ENCODE assay signal across 8 cellular contexts in the genomic region with DNA sequence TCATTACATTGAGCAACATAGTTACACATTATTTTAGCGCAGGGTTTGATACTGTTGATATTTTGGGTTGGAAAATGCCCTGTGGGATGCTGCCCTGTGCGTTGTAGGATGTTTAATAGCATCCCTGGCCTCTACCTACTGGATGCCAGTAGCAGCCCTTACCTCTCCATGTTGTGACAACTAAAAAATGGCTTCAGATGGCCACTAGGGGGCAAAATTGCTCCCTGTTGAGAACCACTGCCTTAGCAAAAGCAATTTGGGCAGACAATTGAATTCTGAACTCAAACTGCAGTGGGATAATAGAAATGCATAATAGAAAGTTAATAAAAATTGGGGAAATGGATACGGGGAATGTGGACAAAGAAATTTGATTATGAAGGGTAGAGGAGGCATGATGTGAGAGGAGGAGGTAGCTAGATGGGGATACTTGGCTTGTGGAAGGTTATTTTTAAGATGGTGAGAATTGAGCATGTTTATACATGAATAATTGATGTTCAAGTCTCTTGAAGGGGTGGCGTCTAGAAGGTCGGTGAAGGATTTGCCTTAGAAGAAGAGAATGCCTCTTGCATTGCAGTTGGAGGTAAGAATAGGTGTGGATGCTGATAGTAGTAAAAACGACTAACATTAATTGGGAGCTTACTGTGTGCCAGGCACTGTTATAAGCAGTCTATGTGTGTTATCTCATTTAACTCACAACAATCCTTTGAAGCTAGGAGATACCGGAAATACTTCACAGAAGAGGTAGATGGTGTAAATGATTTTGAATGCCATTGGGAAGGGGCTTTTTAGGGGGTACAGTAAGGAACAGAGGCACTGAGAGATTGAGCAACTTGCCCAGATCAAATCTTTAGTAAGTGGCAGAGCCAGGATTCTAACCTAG. TPM values are rescaled to one million over a fixed set of nuclear protein-coding genes. Genes with fewer than 3 reads are reported as not detected.
A peak's percentile ranks its signal among the peaks of the same experiment; 100 is the strongest.
DNase-seq lines count a peak whose midpoint lies in the region; ATAC-seq and FAIRE-seq lines count a peak whose summit lies in the region.

No MANE protein-coding gene starts in this region.

- H3K27ac ChIP-seq in right cardiac atrium (ENCODE audit: low read length) = no peak overlapping the region
- no peak overlapping the region for H3K27ac ChIP-seq in small intestine (ENCODE audit: low read depth in 1 of 2, low read length in 1 of 2)

- peak; percentile 71 for DNase-seq in ELF-1 (ENCODE audit: low read depth, low spot score)
- peak; percentile 74 for DNase-seq in M059J (ENCODE audit: low read depth)
- peak; percentile 80 for DNase-seq in SK-MEL-5 (ENCODE audit: low read depth, low spot score)
- DNase-seq in activated naive CD8-positive, alpha-beta T cell treated with anti-CD3 and anti-CD28 coated beads, Interleukin-2, amount 10 ng/mL, durations not matched to agents 7 days and 5 days = no peak
- peak in 1 of 3 donors; percentile 43 for DNase-seq in right cardiac atrium
- peak; percentile 77 for DNase-seq in small intestine

- no peak for FAIRE-seq in small intestine (lab: Jason Lieb, UNC)

- in situ Hi-C loops in SK-MEL-5 (cut with HindIII; ENCODE audit: low pct_unique_long_range_greater_than_20kb, low sequenced_read_pairs) = no loop called here

- intact Hi-C loops in right cardiac atrium (cut with DNase I) = no loop called here

- H3K4me1 Mint-ChIP-seq in activated naive CD8-positive, alpha-beta T cell treated with anti-CD3 and anti-CD28 coated beads, Interleukin-2, amount 10 ng/mL, durations not matched to agents 7 days and 5 days = peaks cover 11% of the 10 kb centered on the region

- peaks cover 2 to 10% of the 10 kb centered on the region in 2 donors for H3K36me3 ChIP-seq in small intestine (ENCODE audit: control insufficient read depth in 2 of 2, insufficient read depth in 2 of 2, low read length in 2 of 2)

- no peaks in the 10 kb centered on the region for H3K9me3 Mint-ChIP-seq in activated naive CD8-positive, alpha-beta T cell treated with anti-CD3 and anti-CD28 coated beads, Interleukin-2, amount 10 ng/mL, durations not matched to agents 7 days and 5 days

- POLR2A ChIA-PET in activated naive CD8-positive, alpha-beta T cell treated with anti-CD3 and anti-CD28 coated beads, Interleukin-2, amount 10 ng/mL, durations not matched to agents 7 days and 5 days (lab: Charles Lee) = interaction anchor here (0.6 to 2.4 kb wide), 5 partner anchors 22 to 81 kb away, joined by 3 to 10 read pairs (median 4); a partner anchor contains a TSS

- H3K36me3 Mint-ChIP-seq in activated naive CD8-positive, alpha-beta T cell treated with anti-CD3 and anti-CD28 coated beads, Interleukin-2, amount 10 ng/mL, durations not matched to agents 7 days and 5 days = peaks cover 33% of the 10 kb centered on the region

- H3K9me3 ChIP-seq in right cardiac atrium (ENCODE audit: control insufficient read depth, low read length) (no peaks in the 10 kb centered on the region), small intestine (ENCODE audit: control insufficient read depth, low read depth) (no peaks in the 10 kb centered on the region)

- peak overlapping the region; percentile 80 for H3K27ac Mint-ChIP-seq in activated naive CD8-positive, alpha-beta T cell treated with anti-CD3 and anti-CD28 coated beads, Interleukin-2, amount 10 ng/mL, durations not matched to agents 7 days and 5 days

- H3K27me3 Mint-ChIP-seq in activated naive CD8-positive, alpha-beta T cell treated with anti-CD3 and anti-CD28 coated beads, Interleukin-2, amount 10 ng/mL, durations not matched to agents 7 days and 5 days = no peaks in the 10 kb centered on the region

- H3K4me3 ChIP-seq in right cardiac atrium (ENCODE audit: low read length) (no peak overlapping the region), small intestine (ENCODE audit: low read depth in 1 of 2, low read length in 2 of 2) (no peak overlapping the region)

- H3K27me3 ChIP-seq in right cardiac atrium (ENCODE audit: control insufficient read depth, insufficient read depth) (no peaks in the 10 kb centered on the region), small intestine (ENCODE audit: control insufficient read depth in 2 of 2, insufficient read depth in 2 of 2, low read length in 2 of 2) (no peaks in the 10 kb centered on the region)

- H3K4me3 Mint-ChIP-seq in activated naive CD8-positive, alpha-beta T cell treated with anti-CD3 and anti-CD28 coated beads, Interleukin-2, amount 10 ng/mL, durations not matched to agents 7 days and 5 days = peak overlapping the region; percentile 24

- ATAC-seq in activated naive CD8-positive, alpha-beta T cell treated with anti-CD3 and anti-CD28 coated beads, Interleukin-2, amount 10 ng/mL, durations not matched to agents 7 days and 5 days (ENCODE audit: low read depth) = peak; percentile 86
- ATAC-seq in right cardiac atrium = peak; percentile 48 to 51
- no peak for ATAC-seq in GM19351 (IDR thresholded peaks at IDR 0.05; ENCODE audit: unreplicated experiment)
- ATAC-seq in GM18519 (IDR thresholded peaks at IDR 0.05; ENCODE audit: low FRiP score, unreplicated experiment) = no peak

- WGBS in right cardiac atrium = 71% methylated on average over 7 of the region's 7 CpGs
- WGBS in small intestine, 3 donors = 64 to 69% (median 67%) methylated on average over 7 of the region's 7 CpGs

- H3K4me1 ChIP-seq in right cardiac atrium (ENCODE audit: control insufficient read depth, insufficient read depth, low read length) (no peaks in the 10 kb centered on the region), small intestine (ENCODE audit: control insufficient read depth in 2 of 2, insufficient read depth in 1 of 2, low read depth in 1 of 2, low read length in 1 of 2) (no peaks in the 10 kb centered on the region)

RNA-seq across cellular contexts. Expression of a gene that starts 19.0 kb away (rescaled TPM):
- not detected in 2 replicates for total RNA-seq in M059J (2014; rRNA removed; shearing (Covaris generic))
- total RNA-seq in SK-MEL-5 (2014; rRNA removed; shearing (Covaris generic)) = not detected in 2 replicates
- not detected in 2 replicates for polyA plus RNA-seq in SK-MEL-5 (2015; cell fraction: cytosol; rRNA removed)
- not detected in 2 replicates for polyA plus RNA-seq in SK-MEL-5 (2015; cell fraction: nucleus; rRNA removed)
- 1 to 10 TPM; 6.3 to 6.7 TPM for total RNA-seq in activated naive CD8-positive, alpha-beta T cell treated with anti-CD3 and anti-CD28 coated beads, Interleukin-2, amount 10 ng/mL, durations not matched to agents 7 days and 5 days
- not detected for total RNA-seq in right cardiac atrium
- polyA plus RNA-seq in right cardiac atrium (not detected), small intestine (not detected)

RNA-seq across cellular contexts. Expression of a gene that starts 30.5 kb away (rescaled TPM):
- 36.1 and 37.6 TPM in 2 replicates for total RNA-seq in M059J (2014; rRNA removed; shearing (Covaris generic))
- total RNA-seq in SK-MEL-5 (2014; rRNA removed; shearing (Covaris generic)) = 0.29 TPM in 1 of 2 replicates, not detected in the other
- 0.60 and 1.3 TPM in 2 replicates for polyA plus RNA-seq in SK-MEL-5 (2015; cell fraction: cytosol; rRNA removed)
- polyA plus RNA-seq in SK-MEL-5 (2015; cell fraction: nucleus; rRNA removed) = 0.36 TPM in 1 of 2 replicates, not detected in the other
- total RNA-seq in activated naive CD8-positive, alpha-beta T cell treated with anti-CD3 and anti-CD28 coated beads, Interleukin-2, amount 10 ng/mL, durations not matched to agents 7 days and 5 days = 100 to 1,000 TPM; 782 to 938 TPM
- 1 to 10 TPM; 1.2 to 3.3 (median 2.3) TPM for total RNA-seq in right cardiac atrium
- 1.6 TPM for polyA plus RNA-seq in right cardiac atrium
- 10 to 100 TPM in 1 of 3 donors, 1 to 10 TPM in 2; 4.9 to 44.0 (median 7.7) TPM for polyA plus RNA-seq in small intestine

RNA-seq across cellular contexts. Expression of a gene that starts 40.4 kb away (rescaled TPM):
- 11.3 and 21.0 TPM in 2 replicates for total RNA-seq in M059J (2014; rRNA removed; shearing (Covaris generic))
- 17.4 and 18.7 TPM in 2 replicates for total RNA-seq in SK-MEL-5 (2014; rRNA removed; shearing (Covaris generic))
- polyA plus RNA-seq in SK-MEL-5 (2015; cell fraction: cytosol; rRNA removed) = 99.7 and 106 TPM in 2 replicates
- 52.7 and 76.3 TPM in 2 replicates for polyA plus RNA-seq in SK-MEL-5 (2015; cell fraction: nucleus; rRNA removed)
- total RNA-seq in activated naive CD8-positive, alpha-beta T cell treated with anti-CD3 and anti-CD28 coated beads, Interleukin-2, amount 10 ng/mL, durations not matched to agents 7 days and 5 days = 100 to 1,000 TPM; 291 to 299 TPM
- total RNA-seq in right cardiac atrium = 100 to 1,000 TPM in 3 of 4 donors, 10 to 100 TPM in 1; 96.5 to 125 (median 106) TPM
- polyA plus RNA-seq in right cardiac atrium = 86.3 TPM
- 100 to 1,000 TPM in 2 of 3 donors, 10 to 100 TPM in 1; 70.3 to 138 (median 108) TPM for polyA plus RNA-seq in small intestine

RNA-seq across cellular contexts. Expression of a gene that starts 54.3 kb away (rescaled TPM):
- total RNA-seq in M059J (2014; rRNA removed; shearing (Covaris generic)) = 0.17 and 1.2 TPM in 2 replicates
- total RNA-seq in SK-MEL-5 (2014; rRNA removed; shearing (Covaris generic)) = not detected in 2 replicates
- polyA plus RNA-seq in SK-MEL-5 (2015; cell fraction: cytosol; rRNA removed) = not detected in 2 replicates
- not detected in 2 replicates for polyA plus RNA-seq in SK-MEL-5 (2015; cell fraction: nucleus; rRNA removed)
- under 1 TPM; 0.45 to 0.75 TPM for total RNA-seq in activated naive CD8-positive, alpha-beta T cell treated with anti-CD3 and anti-CD28 coated beads, Interleukin-2, amount 10 ng/mL, durations not matched to agents 7 days and 5 days
- total RNA-seq in right cardiac atrium = 1 to 10 TPM; 4.6 to 5.8 (median 5.4) TPM
- polyA plus RNA-seq in right cardiac atrium = 9.2 TPM
- 10 to 100 TPM; 18.6 to 30.5 (median 29.3) TPM for polyA plus RNA-seq in small intestine

Comparison
In these comparisons a context has a peak if more than half of its experiments do, and no peak if none do; other contexts are left out.
1. ATAC-seq: peak in activated naive CD8-positive, alpha-beta T cell treated with anti-CD3 and anti-CD28 coated beads, Interleukin-2, amount 10 ng/mL, durations not matched to agents 7 days and 5 days (single experiment) and right cardiac atrium (2 of 2); none in GM19351 (single experiment) and GM18519 (single experiment).
2. RNA of a gene that starts 30.5 kb away (total RNA-seq): 782 to 938 TPM in activated naive CD8-positive, alpha-beta T cell treated with anti-CD3 and anti-CD28 coated beads, Interleukin-2, amount 10 ng/mL, durations not matched to agents 7 days and 5 days; 36.1 to 37.6 TPM in M059J, 1.2 to 3.3 TPM in right cardiac atrium and 0.29 TPM in SK-MEL-5; every median in the first group is over 10 times any median in the second.